Comparison of ENCODE assay signal across 1 cellular context in genomic region chr5:141674747-141675146, GRCh38.
A peak's percentile ranks its signal among the peaks of the same experiment; 100 is the strongest.
TF ChIP-seq lines count a peak whose summit lies in the region.

No MANE protein-coding gene starts in this region.

TF ChIP-seq in H1, 55 proteins besides CTCF, POLR2A, EP300 and RAD21:
- TF ChIP-seq CHD1 (IDR thresholded peaks at IDR 0.05; ENCODE audit: low read depth, low read length) = no peak
- TF ChIP-seq SP1 (IDR thresholded peaks at IDR 0.05; ENCODE audit: low read depth, low read length) = peak; percentile 48; the same call in 1 of the 2 replicates
- peak; percentile 48; the same call in 1 of the 2 replicates for TF ChIP-seq YY1 (IDR thresholded peaks at IDR 0.05; ENCODE audit: low read depth, low read length)
- peak; percentile 93 for TF ChIP-seq NANOG (IDR thresholded peaks at IDR 0.05; ENCODE audit: insufficient read depth, low read depth, low read length, poor library complexity, severe bottlenecking)
- TF ChIP-seq E2F6 (IDR thresholded peaks at IDR 0.05) = 0 out of 2 replicates have a peak, but pooled peaks have one; percentile 35
- TF ChIP-seq HDAC2 (IDR thresholded peaks at IDR 0.05; ENCODE audit: borderline replicate concordance in 1 of 2, low read depth in 2 of 2, low read length in 2 of 2) = 0 out of 4 replicates have a peak, but pooled peaks of 1 of the 2 experiments have one; percentile 72
- peak; percentile 62 for TF ChIP-seq TEAD4 (IDR thresholded peaks at IDR 0.05; ENCODE audit: low read depth, low read length)
- no peak for TF ChIP-seq SRF (IDR thresholded peaks at IDR 0.05; ENCODE audit: low read depth, low read length)
- peak; percentile 85; the same call in 1 of the 2 replicates for TF ChIP-seq TCF12 (IDR thresholded peaks at IDR 0.05; ENCODE audit: low read depth, low read length)
- TF ChIP-seq JUND (IDR thresholded peaks at IDR 0.05; ENCODE audit: low read length) = 0 out of 2 replicates have a peak, but pooled peaks have one; percentile 40
- TF ChIP-seq POLR2AphosphoS5 (IDR thresholded peaks at IDR 0.05; ENCODE audit: low read depth, low read length) = 0 out of 2 replicates have a peak, but pooled peaks have one; percentile 36
- TF ChIP-seq POU5F1 (IDR thresholded peaks at IDR 0.05; ENCODE audit: low read depth, low read length) = peak; percentile 62; the same call in 1 of the 2 replicates
- TF ChIP-seq KDM4A (IDR thresholded peaks at IDR 0.05; ENCODE audit: low read depth, low read length, severe bottlenecking) = no peak
